Comparison of ENCODE assay signal across 22 cellular contexts in genomic region chr4:83121246-83121645, GRCh38. TPM values are rescaled to one million over a fixed set of nuclear protein-coding genes. Genes with fewer than 3 reads are reported as not detected.
DNase-seq lines count a peak whose midpoint lies in the region; ATAC-seq, FAIRE-seq and TF ChIP-seq lines count a peak whose summit lies in the region.
"Had no signal": no experiment of that assay in that cellular context is flagged by ENCODE, and none has a peak within 500 bp of the region (broad histone marks: within the 10 kb centered on the region; RNA-seq: fewer than 3 reads in every experiment).

No MANE protein-coding gene starts in this region.

- H3K4me1 ChIP-seq in K562 (replicated peaks in 1 of 2; ENCODE audit: control insufficient read depth in 2 of 2, insufficient read depth in 2 of 2, low read length in 2 of 2): no peaks in the 10 kb centered on the region
- H3K4me1 ChIP-seq in trophoblast cell (ENCODE audit: control insufficient read depth in 1 of 2, insufficient read depth in 2 of 2, low read length in 2 of 2): no peaks in the 10 kb centered on the region
- H3K4me1 ChIP-seq: A549 had no signal

- H3K4me3 ChIP-seq in AG10803 (ENCODE audit: low read length) (no peak overlapping the region), HL-60 (replicated peaks; ENCODE audit: insufficient read depth, low read length) (no peak overlapping the region), K562 (no peak overlapping the region), trophoblast cell (ENCODE audit: low read depth, low read length) (no peak overlapping the region)
- H3K4me3 ChIP-seq: A549, BLaER1, GM23248 had no signal

- H2BK5ac ChIP-seq in trophoblast cell (ENCODE audit: low read depth, low read length, poor library complexity): no peak overlapping the region

- H3K9ac ChIP-seq in K562 (ENCODE audit: insufficient read depth in 1 of 2, low read depth in 2 of 2, low read length in 2 of 2) (no peak overlapping the region), trophoblast cell (ENCODE audit: low read length) (peak overlapping the region; percentile 53)
- H3K9ac ChIP-seq: BLaER1, GM23248 had no signal

- CTCF ChIA-PET in K562 (lab: Yijun Ruan, JAX; ENCODE audit: low intra/inter-chr PET ratio): no interaction called here

- H2BK12ac ChIP-seq in trophoblast cell (ENCODE audit: low read length): no peak overlapping the region

- intact Hi-C loops in K562 (cut with micrococcal nuclease): no loop called here

- no peak overlapping the region for H3K4ac ChIP-seq in trophoblast cell (ENCODE audit: low read depth, low read length)

- no peak overlapping the region for H3K18ac ChIP-seq in trophoblast cell (ENCODE audit: low read length)

- H3K36me3 ChIP-seq in K562 (ENCODE audit: control insufficient read depth, insufficient read depth, low read length) (no peaks in the 10 kb centered on the region), trophoblast cell (ENCODE audit: control insufficient read depth in 1 of 2, insufficient read depth in 2 of 2, low read length in 2 of 2) (no peaks in the 10 kb centered on the region)
- H3K36me3 ChIP-seq: BLaER1 had no signal

- peak; percentile 28; the same call in 1 of the 3 replicates for ATAC-seq in K562
- ATAC-seq: A549; CD8-positive, alpha-beta T cell had no signal

- BruUV-seq in K562 (replicated peaks; lab: Mats Ljungman, UMichigan): no TSS peak

- no peaks in the 10 kb centered on the region for H3K27me3 ChIP-seq in HL-60 (ENCODE audit: insufficient read depth, poor library complexity, severe bottlenecking)
- H3K27me3 ChIP-seq in K562 (ENCODE audit: control insufficient read depth in 2 of 2, insufficient read depth in 2 of 2, low read length in 2 of 2): peaks cover 2 to 9% of the 10 kb centered on the region in 2 experiments; a peak in 1 of 5 replicates
- H3K27me3 ChIP-seq in trophoblast cell (ENCODE audit: insufficient read depth, low read length): no peaks in the 10 kb centered on the region
- H3K27me3 ChIP-seq: BLaER1 had no signal

- H3K23ac ChIP-seq in trophoblast cell (ENCODE audit: low read length): no peak overlapping the region

- no peak for TF ChIP-seq CTCF in AG10803 (conservative IDR thresholded peaks at IDR 0.05; ENCODE audit: low read length)
- TF ChIP-seq CTCF in HL-60 (IDR thresholded peaks at IDR 0.05; ENCODE audit: insufficient read depth, low read length): no peak
- TF ChIP-seq CTCF in K562 (IDR thresholded peaks at IDR 0.05 in 2 of 3, conservative IDR thresholded peaks at IDR 0.05 in 1 of 3; ENCODE audit: insufficient read depth in 2 of 3, low read depth in 1 of 3, low read length in 3 of 3): no peak

- TF ChIP-seq POLR2A in K562 (conservative IDR thresholded peaks at IDR 0.05): no peak

- no peak overlapping the region for H4K91ac ChIP-seq in trophoblast cell (ENCODE audit: low read depth, low read length)

- POLR2A ChIA-PET in K562 (lab: Yijun Ruan, JAX): no interaction called here

- H3K4me2 ChIP-seq in K562 (ENCODE audit: insufficient read depth, low read length) (no peak overlapping the region), trophoblast cell (ENCODE audit: low read length) (no peak overlapping the region)
- H3K4me2 ChIP-seq: A549, BLaER1 had no signal

- H2AK5ac ChIP-seq in trophoblast cell (ENCODE audit: low read length): no peak overlapping the region

- no peak overlapping the region for H3K14ac ChIP-seq in trophoblast cell (ENCODE audit: low read length)

- H3K9me1 ChIP-seq in K562 (ENCODE audit: control insufficient read depth, insufficient read depth, low read length): no peaks in the 10 kb centered on the region

- DNase-seq in AG10803 (ENCODE audit: low read depth) (peak; percentile 11), HL-60 (ENCODE audit: low read depth in 1 of 2, low spot score in 1 of 2) (no peak), K562 (ENCODE audit: extremely low read depth in 1 of 4, low spot score in 3 of 4) (no peak), trophoblast cell (no peak), amniotic stem cell (lab: John Stamatoyannopoulos, UW) (no peak), Ammon's horn (ENCODE audit: low spot score) (no peak)
- no peak for DNase-seq in activated CD4-positive, alpha-beta T cell treated with anti-CD3 and anti-CD28 coated beads, Interleukin-2, amount 50 U/mL, for 48 hours
- DNase-seq: 8988T; ACHN; Caco-2; CD4-positive, CD25-positive, alpha-beta regulatory T cell; CD8-positive, alpha-beta T cell; DMS153; DND-41; GM23248; H7; HCEC 1CT had no signal

- H2AFZ ChIP-seq in K562 (ENCODE audit: low read depth, low read length) (no peak overlapping the region), trophoblast cell (ENCODE audit: insufficient read depth, low read length, poor library complexity) (no peak overlapping the region)
- H2AFZ ChIP-seq: GM23248 had no signal

- TF ChIP-seq RAD21 in K562 (CRISPR knock-in tag; conservative IDR thresholded peaks at IDR 0.05 in 1 of 2, IDR thresholded peaks at IDR 0.05 in 1 of 2): no peak

- FAIRE-seq in K562 (lab: Jason Lieb, UNC): no peak
- FAIRE-seq: A549, GM19239, H1 had no signal

- WGBS in K562 (ENCODE audit: insufficient coverage, low coverage, missing lambda C conversion rate): 6% methylated on average over 5 of the region's 5 CpGs
- WGBS in trophoblast cell (ENCODE audit: extremely low coverage, insufficient coverage, insufficient read length): no CpG with 5 or more reads among the region's 5 CpGs

- no peak overlapping the region for H2BK120ac ChIP-seq in trophoblast cell (ENCODE audit: insufficient read depth, low read length, poor library complexity)

- no peaks in the 10 kb centered on the region for H4K20me1 ChIP-seq in K562 (replicated peaks; ENCODE audit: control insufficient read depth, insufficient read depth, low read length)
- H4K20me1 ChIP-seq: BLaER1 had no signal

- H3K79me2 ChIP-seq in K562 (ENCODE audit: control insufficient read depth, insufficient read depth, low read length) (no peaks in the 10 kb centered on the region), trophoblast cell (ENCODE audit: control insufficient read depth, insufficient read depth, low read length, poor library complexity) (no peaks in the 10 kb centered on the region)

- H4K12ac ChIP-seq in trophoblast cell (ENCODE audit: low read depth, low read length): no peak overlapping the region

- no peaks in the 10 kb centered on the region for H3K9me3 ChIP-seq in K562 (replicated peaks; ENCODE audit: control insufficient read depth, insufficient read depth, low read depth, low read length)
- H3K9me3 ChIP-seq in trophoblast cell (ENCODE audit: insufficient read depth, low read depth, low read length): no peaks in the 10 kb centered on the region

- H4K8ac ChIP-seq in trophoblast cell (ENCODE audit: low read depth, low read length): no peak overlapping the region

- no peaks in the 10 kb centered on the region for H3K79me1 ChIP-seq in trophoblast cell (ENCODE audit: low read length)

- in situ Hi-C loops in K562 (cut with MboI): no loop called here

- H3K27ac ChIP-seq in HL-60 (replicated peaks) (0 out of 2 replicates have a peak overlapping the region, but pooled peaks have one; percentile 12), K562 (ENCODE audit: extremely low read depth, low read depth, low read length) (no peak overlapping the region), trophoblast cell (ENCODE audit: low read depth, low read length) (no peak overlapping the region)
- H3K27ac ChIP-seq: A549, BLaER1, C4-2B, GM23248 had no signal

- TF ChIP-seq EP300 in K562 (IDR thresholded peaks at IDR 0.05; ENCODE audit: low read length): no peak

TF ChIP-seq in K562, 482 proteins besides CTCF, POLR2A, EP300 and RAD21:
- TF ChIP-seq TCF15 (CRISPR knock-in tag; IDR thresholded peaks at IDR 0.05): no peak
- TF ChIP-seq ZNF282 (CRISPR knock-in tag; IDR thresholded peaks at IDR 0.05): no peak
- no peak for TF ChIP-seq YBX1 (IDR thresholded peaks at IDR 0.05)
- no peak for TF ChIP-seq ZNF217 (CRISPR knock-in tag; IDR thresholded peaks at IDR 0.05)
- TF ChIP-seq HDAC1 (IDR thresholded peaks at IDR 0.05): no peak
- no peak for TF ChIP-seq GTF2F1 (IDR thresholded peaks at IDR 0.05; ENCODE audit: low read depth, low read length)
- TF ChIP-seq ZNF143 (CRISPR knock-in tag; IDR thresholded peaks at IDR 0.05): no peak
- no peak for TF ChIP-seq ETS1 (conservative IDR thresholded peaks at IDR 0.05; ENCODE audit: control insufficient read depth, low read depth, low read length)

RNA-seq across cellular contexts. Expression of gene PLAC8, which starts 6.7 kb away (rescaled TPM):
- not detected in 2 replicates for total RNA-seq in K562 (2011; cell fraction: chromatin; rRNA removed; ENCODE audit: low replicate concordance)
- not detected in 2 replicates for total RNA-seq in K562 (2011; cell fraction: nucleolus; rRNA removed)
- not detected in 2 replicates for total RNA-seq in K562 (2011; cell fraction: nucleoplasm; rRNA removed)
- total RNA-seq in K562 (2014; rRNA removed) (not detected in 2 replicates), K562 (2014; rRNA removed; fragmentation: Illumina TruSeq; extraction: Trizol) (not detected in 2 replicates), K562 (2015; rRNA removed; fragmentation: Illumina TruSeq; extraction: Trizol) (0.30 and 0.51 TPM in 2 replicates), K562 (2021) (0.27 and 0.58 TPM in 2 replicates)
- polyA plus RNA-seq in K562 (2011; rRNA removed) (0.07 TPM in 1 of 2 replicates, not detected in the other), K562 (2014; fragmentation: Illumina TruSeq; extraction: Trizol) (not detected in 2 replicates), K562 (2014; fragmentation: Nextera tagmentation; extraction: Ambion mirVana) (not detected), K562 (2014; rRNA removed) (0.05 TPM in 1 of 2 replicates, not detected in the other)
- polyA plus RNA-seq in K562 (2011; cell fraction: cytosol; rRNA removed): not detected in 2 replicates
- polyA plus RNA-seq in K562 (2011; cell fraction: nucleus; rRNA removed): not detected in 2 replicates
- polyA plus RNA-seq in K562 (2012): 0.10 TPM in 1 of 2 replicates, not detected in the other
- not detected in 2 replicates for polyA minus RNA-seq in K562 (2011; rRNA and poly(A)+ RNA removed)
- not detected in 2 replicates for polyA minus RNA-seq in K562 (2011; cell fraction: cytosol; rRNA and poly(A)+ RNA removed)
- polyA minus RNA-seq in K562 (2011; cell fraction: nucleus; rRNA and poly(A)+ RNA removed): not detected in 2 replicates
- 41.9 and 45.7 TPM in 2 replicates for polyA plus RNA-seq in trophoblast cell (2013)
- total RNA-seq: GM23248 had no signal
